1 cellular context compared by ENCODE assay signal in the genomic region with DNA sequence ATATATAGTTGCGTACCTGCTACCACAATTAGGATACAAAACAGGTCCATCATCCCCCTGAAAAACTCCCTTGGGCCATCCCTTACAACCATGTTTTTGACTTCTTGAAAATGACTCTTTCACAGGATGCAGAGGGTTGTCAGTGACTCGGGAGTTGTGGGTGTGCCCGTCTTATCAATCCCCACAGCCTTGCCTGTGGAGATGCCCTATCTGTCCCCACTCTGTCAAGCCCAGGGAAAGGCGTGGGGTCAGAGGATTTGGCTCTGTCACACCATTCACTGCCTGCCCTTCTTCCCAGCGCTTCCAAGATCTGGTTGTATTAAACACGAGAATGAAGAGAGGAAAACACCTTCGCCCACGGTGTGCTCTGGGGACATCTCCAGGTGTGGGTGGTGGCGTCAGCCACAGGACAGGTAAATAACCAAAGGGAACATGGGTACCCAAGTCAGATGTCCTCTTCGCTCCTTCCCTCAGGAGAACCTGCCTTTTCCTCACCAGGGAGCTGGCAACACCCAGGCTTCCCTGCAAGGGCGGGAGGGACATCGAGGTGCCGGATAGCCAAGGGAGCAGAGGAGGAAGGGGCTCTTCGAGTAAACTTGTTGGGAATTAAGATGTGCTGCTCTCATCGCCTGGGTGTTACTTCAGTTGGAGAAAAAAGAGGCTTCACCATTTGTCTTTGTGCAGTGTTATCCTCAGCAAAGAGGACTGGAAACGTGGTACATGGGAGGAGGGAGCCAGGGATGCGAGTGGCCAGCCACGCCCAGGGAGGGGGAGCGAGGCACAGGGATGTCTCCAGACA.
TF ChIP-seq lines count a peak whose summit lies in the region.

No MANE protein-coding gene starts in this region.

TF ChIP-seq in K562, 482 proteins besides CTCF, POLR2A, EP300 and RAD21 (continued from another document and continues in another):
- TF ChIP-seq, protein P1, sequence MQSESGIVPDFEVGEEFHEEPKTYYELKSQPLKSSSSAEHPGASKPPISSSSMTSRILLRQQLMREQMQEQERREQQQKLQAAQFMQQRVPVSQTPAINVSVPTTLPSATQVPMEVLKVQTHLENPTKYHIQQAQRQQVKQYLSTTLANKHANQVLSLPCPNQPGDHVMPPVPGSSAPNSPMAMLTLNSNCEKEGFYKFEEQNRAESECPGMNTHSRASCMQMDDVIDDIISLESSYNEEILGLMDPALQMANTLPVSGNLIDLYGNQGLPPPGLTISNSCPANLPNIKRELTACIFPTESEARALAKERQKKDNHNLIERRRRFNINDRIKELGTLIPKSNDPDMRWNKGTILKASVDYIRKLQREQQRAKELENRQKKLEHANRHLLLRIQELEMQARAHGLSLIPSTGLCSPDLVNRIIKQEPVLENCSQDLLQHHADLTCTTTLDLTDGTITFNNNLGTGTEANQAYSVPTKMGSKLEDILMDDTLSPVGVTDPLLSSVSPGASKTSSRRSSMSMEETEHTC (IDR thresholded peaks at IDR 0.05) = peak; percentile 59; the same call in 1 of the 2 replicates
- 0 out of 2 replicates have a peak, but pooled peaks have one; percentile 16 for TF ChIP-seq ZNF764 (CRISPR knock-in tag; IDR thresholded peaks at IDR 0.05; ENCODE audit: low read depth)
- TF ChIP-seq XRCC4 (IDR thresholded peaks at IDR 0.05; ENCODE audit: extremely low read depth, insufficient read depth, insufficient read length) = no peak
- TF ChIP-seq ZNF143 (CRISPR knock-in tag; IDR thresholded peaks at IDR 0.05) = no peak
- TF ChIP-seq RAD51 (IDR thresholded peaks at IDR 0.05; ENCODE audit: borderline replicate concordance, low read depth) = no peak
- no peak for TF ChIP-seq ZNF354B (CRISPR knock-in tag; IDR thresholded peaks at IDR 0.05)
- no peak for TF ChIP-seq ZFPM2 (CRISPR knock-in tag; IDR thresholded peaks at IDR 0.05)
- peak; percentile 93 for TF ChIP-seq TAL1 (IDR thresholded peaks at IDR 0.05)
- TF ChIP-seq, protein P2, sequence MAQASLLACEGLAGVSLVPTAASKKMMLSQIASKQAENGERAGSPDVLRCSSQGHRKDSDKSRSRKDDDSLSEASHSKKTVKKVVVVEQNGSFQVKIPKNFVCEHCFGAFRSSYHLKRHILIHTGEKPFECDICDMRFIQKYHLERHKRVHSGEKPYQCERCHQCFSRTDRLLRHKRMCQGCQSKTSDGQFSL (CRISPR knock-in tag; IDR thresholded peaks at IDR 0.05) = no peak
- TF ChIP-seq, protein P2 (tag; IDR thresholded peaks at IDR 0.05) = peak in 1 of 2 experiments; percentile 43; a peak in 1 of 4 replicates
- TF ChIP-seq, protein P3, sequence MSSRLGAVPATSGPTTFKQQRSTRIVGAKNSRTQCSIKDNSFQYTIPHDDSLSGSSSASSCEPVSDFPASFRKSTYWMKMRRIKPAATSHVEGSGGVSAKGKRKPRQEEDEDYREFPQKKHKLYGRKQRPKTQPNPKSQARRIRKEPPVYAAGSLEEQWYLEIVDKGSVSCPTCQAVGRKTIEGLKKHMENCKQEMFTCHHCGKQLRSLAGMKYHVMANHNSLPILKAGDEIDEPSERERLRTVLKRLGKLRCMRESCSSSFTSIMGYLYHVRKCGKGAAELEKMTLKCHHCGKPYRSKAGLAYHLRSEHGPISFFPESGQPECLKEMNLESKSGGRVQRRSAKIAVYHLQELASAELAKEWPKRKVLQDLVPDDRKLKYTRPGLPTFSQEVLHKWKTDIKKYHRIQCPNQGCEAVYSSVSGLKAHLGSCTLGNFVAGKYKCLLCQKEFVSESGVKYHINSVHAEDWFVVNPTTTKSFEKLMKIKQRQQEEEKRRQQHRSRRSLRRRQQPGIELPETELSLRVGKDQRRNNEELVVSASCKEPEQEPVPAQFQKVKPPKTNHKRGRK (tag; IDR thresholded peaks at IDR 0.05) = no peak
- TF ChIP-seq, protein P4, sequence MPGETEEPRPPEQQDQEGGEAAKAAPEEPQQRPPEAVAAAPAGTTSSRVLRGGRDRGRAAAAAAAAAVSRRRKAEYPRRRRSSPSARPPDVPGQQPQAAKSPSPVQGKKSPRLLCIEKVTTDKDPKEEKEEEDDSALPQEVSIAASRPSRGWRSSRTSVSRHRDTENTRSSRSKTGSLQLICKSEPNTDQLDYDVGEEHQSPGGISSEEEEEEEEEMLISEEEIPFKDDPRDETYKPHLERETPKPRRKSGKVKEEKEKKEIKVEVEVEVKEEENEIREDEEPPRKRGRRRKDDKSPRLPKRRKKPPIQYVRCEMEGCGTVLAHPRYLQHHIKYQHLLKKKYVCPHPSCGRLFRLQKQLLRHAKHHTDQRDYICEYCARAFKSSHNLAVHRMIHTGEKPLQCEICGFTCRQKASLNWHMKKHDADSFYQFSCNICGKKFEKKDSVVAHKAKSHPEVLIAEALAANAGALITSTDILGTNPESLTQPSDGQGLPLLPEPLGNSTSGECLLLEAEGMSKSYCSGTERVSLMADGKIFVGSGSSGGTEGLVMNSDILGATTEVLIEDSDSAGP (CRISPR knock-in tag; IDR thresholded peaks at IDR 0.05) = no peak
- no peak for TF ChIP-seq GABPA (tag; conservative IDR thresholded peaks at IDR 0.05; ENCODE audit: low read depth)
- TF ChIP-seq NCOA2 (IDR thresholded peaks at IDR 0.05; ENCODE audit: partially characterized antibody in 2 of 2) = no peak
- TF ChIP-seq RBM39 (optimal IDR thresholded peaks at IDR 0.05; ENCODE audit: low read depth, low read length) = no peak
- TF ChIP-seq TCF7L2 (IDR thresholded peaks at IDR 0.05; ENCODE audit: low read depth, low read length) = no peak
- TF ChIP-seq GABPB2 (CRISPR knock-in tag; conservative IDR thresholded peaks at IDR 0.05) = no peak
- TF ChIP-seq MEF2A (IDR thresholded peaks at IDR 0.05; ENCODE audit: control insufficient read depth, low read depth, low read length) = no peak
- no peak for TF ChIP-seq TAF15 (IDR thresholded peaks at IDR 0.05; ENCODE audit: low read depth, low read length)
- TF ChIP-seq ZC3H8 (IDR thresholded peaks at IDR 0.05) = no peak
- TF ChIP-seq CBFB (CRISPR knock-in tag; IDR thresholded peaks at IDR 0.05) = no peak
- TF ChIP-seq KDM1A (IDR thresholded peaks at IDR 0.05) = peak; percentile 67 to 79; a peak in 3 of 4 replicates
- TF ChIP-seq, protein P5, sequence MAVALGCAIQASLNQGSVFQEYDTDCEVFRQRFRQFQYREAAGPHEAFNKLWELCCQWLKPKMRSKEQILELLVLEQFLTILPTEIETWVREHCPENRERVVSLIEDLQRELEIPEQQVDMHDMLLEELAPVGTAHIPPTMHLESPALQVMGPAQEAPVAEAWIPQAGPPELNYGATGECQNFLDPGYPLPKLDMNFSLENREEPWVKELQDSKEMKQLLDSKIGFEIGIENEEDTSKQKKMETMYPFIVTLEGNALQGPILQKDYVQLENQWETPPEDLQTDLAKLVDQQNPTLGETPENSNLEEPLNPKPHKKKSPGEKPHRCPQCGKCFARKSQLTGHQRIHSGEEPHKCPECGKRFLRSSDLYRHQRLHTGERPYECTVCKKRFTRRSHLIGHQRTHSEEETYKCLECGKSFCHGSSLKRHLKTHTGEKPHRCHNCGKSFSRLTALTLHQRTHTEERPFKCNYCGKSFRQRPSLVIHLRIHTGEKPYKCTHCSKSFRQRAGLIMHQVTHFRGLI (CRISPR knock-in tag; IDR thresholded peaks at IDR 0.05) = no peak
- TF ChIP-seq KLF6 (CRISPR knock-in tag; IDR thresholded peaks at IDR 0.05; ENCODE audit: borderline replicate concordance) = no peak; the same call in 1 of the 2 replicates
- TF ChIP-seq, protein P6, sequence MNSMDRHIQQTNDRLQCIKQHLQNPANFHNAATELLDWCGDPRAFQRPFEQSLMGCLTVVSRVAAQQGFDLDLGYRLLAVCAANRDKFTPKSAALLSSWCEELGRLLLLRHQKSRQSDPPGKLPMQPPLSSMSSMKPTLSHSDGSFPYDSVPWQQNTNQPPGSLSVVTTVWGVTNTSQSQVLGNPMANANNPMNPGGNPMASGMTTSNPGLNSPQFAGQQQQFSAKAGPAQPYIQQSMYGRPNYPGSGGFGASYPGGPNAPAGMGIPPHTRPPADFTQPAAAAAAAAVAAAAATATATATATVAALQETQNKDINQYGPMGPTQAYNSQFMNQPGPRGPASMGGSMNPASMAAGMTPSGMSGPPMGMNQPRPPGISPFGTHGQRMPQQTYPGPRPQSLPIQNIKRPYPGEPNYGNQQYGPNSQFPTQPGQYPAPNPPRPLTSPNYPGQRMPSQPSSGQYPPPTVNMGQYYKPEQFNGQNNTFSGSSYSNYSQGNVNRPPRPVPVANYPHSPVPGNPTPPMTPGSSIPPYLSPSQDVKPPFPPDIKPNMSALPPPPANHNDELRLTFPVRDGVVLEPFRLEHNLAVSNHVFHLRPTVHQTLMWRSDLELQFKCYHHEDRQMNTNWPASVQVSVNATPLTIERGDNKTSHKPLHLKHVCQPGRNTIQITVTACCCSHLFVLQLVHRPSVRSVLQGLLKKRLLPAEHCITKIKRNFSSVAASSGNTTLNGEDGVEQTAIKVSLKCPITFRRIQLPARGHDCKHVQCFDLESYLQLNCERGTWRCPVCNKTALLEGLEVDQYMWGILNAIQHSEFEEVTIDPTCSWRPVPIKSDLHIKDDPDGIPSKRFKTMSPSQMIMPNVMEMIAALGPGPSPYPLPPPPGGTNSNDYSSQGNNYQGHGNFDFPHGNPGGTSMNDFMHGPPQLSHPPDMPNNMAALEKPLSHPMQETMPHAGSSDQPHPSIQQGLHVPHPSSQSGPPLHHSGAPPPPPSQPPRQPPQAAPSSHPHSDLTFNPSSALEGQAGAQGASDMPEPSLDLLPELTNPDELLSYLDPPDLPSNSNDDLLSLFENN (IDR thresholded peaks at IDR 0.05; ENCODE audit: low read depth in 2 of 2, low read length in 2 of 2) = peak in 1 of 2 experiments; percentile 91; a peak in 2 of 4 replicates
- TF ChIP-seq U2AF2 (optimal IDR thresholded peaks at IDR 0.05; ENCODE audit: low read depth, low read length) = no peak
- no peak for TF ChIP-seq CEBPG (CRISPR knock-in tag; IDR thresholded peaks at IDR 0.05)
- no peak for TF ChIP-seq CEBPG (tag; conservative IDR thresholded peaks at IDR 0.05 in 1 of 2, IDR thresholded peaks at IDR 0.05 in 1 of 2)
- peak; percentile 83 for TF ChIP-seq KLF16 (IDR thresholded peaks at IDR 0.05)
- TF ChIP-seq ID3 (CRISPR knock-in tag; IDR thresholded peaks at IDR 0.05) = no peak
- TF ChIP-seq ID3 (tag; IDR thresholded peaks at IDR 0.05) = no peak; the same call in 1 of the 2 replicates
- no peak for TF ChIP-seq BACH1 (tag; IDR thresholded peaks at IDR 0.05)
- TF ChIP-seq KAT7 (CRISPR knock-in tag; IDR thresholded peaks at IDR 0.05; ENCODE audit: borderline replicate concordance) = 0 out of 2 replicates have a peak, but pooled peaks have one; percentile 2
- TF ChIP-seq KLF1 (tag; IDR thresholded peaks at IDR 0.05) = peak; percentile 83; the same call in 1 of the 2 replicates
- no peak for TF ChIP-seq YBX1 (IDR thresholded peaks at IDR 0.05)
- peak; percentile 86 for TF ChIP-seq MEIS2 (IDR thresholded peaks at IDR 0.05; ENCODE audit: partially characterized antibody)
- TF ChIP-seq ZBTB43 (CRISPR knock-in tag; IDR thresholded peaks at IDR 0.05) = no peak
- no peak for TF ChIP-seq ZNF316 (IDR thresholded peaks at IDR 0.05)
- no peak for TF ChIP-seq ZZZ3 (IDR thresholded peaks at IDR 0.05)
- no peak for TF ChIP-seq POLR2H (tag; IDR thresholded peaks at IDR 0.05; ENCODE audit: low read depth)
- no peak for TF ChIP-seq MCM2 (IDR thresholded peaks at IDR 0.05; ENCODE audit: low read depth)
- TF ChIP-seq TSC22D4 (tag; IDR thresholded peaks at IDR 0.05) = no peak
- TF ChIP-seq ADNP (tag; IDR thresholded peaks at IDR 0.05) = no peak
- peak; percentile 67 for TF ChIP-seq SUPT5H (IDR thresholded peaks at IDR 0.05)
- peak; percentile 32 to 82 for TF ChIP-seq MNT (conservative IDR thresholded peaks at IDR 0.05)
- TF ChIP-seq JUN (IDR thresholded peaks at IDR 0.05; ENCODE audit: borderline replicate concordance, low read depth, low read length) = peak; percentile 56; the same call in 1 of the 2 replicates
- no peak for TF ChIP-seq JUN (CRISPR knock-in tag; IDR thresholded peaks at IDR 0.05; ENCODE audit: borderline replicate concordance)
- TF ChIP-seq ZBTB5 (IDR thresholded peaks at IDR 0.05) = no peak
- TF ChIP-seq ZNF586 (CRISPR knock-in tag; conservative IDR thresholded peaks at IDR 0.05) = no peak
- TF ChIP-seq ZNF668 (CRISPR knock-in tag; IDR thresholded peaks at IDR 0.05) = no peak
- TF ChIP-seq HMG20B (CRISPR knock-in tag; IDR thresholded peaks at IDR 0.05) = no peak
- TF ChIP-seq ELF1 (tag; IDR thresholded peaks at IDR 0.05) = no peak
